Comparison of ENCODE assay signal across 11 cellular contexts in genomic region chr1:39293375-39294070, GRCh38.
DNase-seq lines count a peak whose midpoint lies in the region; ATAC-seq and TF ChIP-seq lines count a peak whose summit lies in the region.
"Had no signal": no experiment of that assay in that cellular context is flagged by ENCODE, and none has a peak within 500 bp of the region (broad histone marks: within the 10 kb centered on the region; RNA-seq: fewer than 3 reads in every experiment).

No MANE protein-coding gene starts in this region.

- peak overlapping the region; percentile 36 for H3K27ac Mint-ChIP-seq in osteocyte (ENCODE audit: unreplicated experiment)
- no peak overlapping the region for H3K27ac Mint-ChIP-seq in CD4-positive, alpha-beta T cell

- no peaks in the 10 kb centered on the region for H3K9me3 Mint-ChIP-seq in osteocyte (ENCODE audit: unreplicated experiment)
- H3K9me3 Mint-ChIP-seq in CD4-positive, alpha-beta T cell, result no peaks in the 10 kb centered on the region

- TF ChIP-seq CTCF in PC-9 (conservative IDR thresholded peaks at IDR 0.05) (no peak), esophagus squamous epithelium (IDR thresholded peaks at IDR 0.05) (no peak), osteocyte (IDR thresholded peaks at IDR 0.05) (no peak)
- no peak for TF ChIP-seq CTCF in CD4-positive, alpha-beta T cell (IDR thresholded peaks at IDR 0.05)

- POLR2A ChIA-PET in PC-9 (lab: Charles Lee; ENCODE audit: unreplicated experiment), result no interaction called here
- POLR2A ChIA-PET in CD4-positive, alpha-beta T cell (lab: Charles Lee), result no interaction called here

- no peak overlapping the region for H3K4me2 ChIP-seq in PC-9

- peaks cover 6% of the 10 kb centered on the region for H3F3A ChIP-seq in PC-9 (ENCODE audit: insufficient read depth, low read depth)

- no peak for TF ChIP-seq POLR2A in esophagus squamous epithelium (IDR thresholded peaks at IDR 0.05)

- no peaks in the 10 kb centered on the region for H4K20me1 ChIP-seq in PC-9 (ENCODE audit: insufficient read depth)

- in situ Hi-C loops in Caki2 (cut with HindIII; ENCODE audit: low pct_unique_long_range_greater_than_20kb, low sequenced_read_pairs), result no loop called here

- no peaks in the 10 kb centered on the region for H3K4me1 ChIP-seq in PC-9 (replicated peaks; ENCODE audit: insufficient read depth)
- H3K4me1 ChIP-seq in esophagus squamous epithelium, result peaks cover 0 to 36% (median 8%) of the 10 kb centered on the region in 3 donors

- ATAC-seq in CD4-positive, alpha-beta T cell (ENCODE audit: poor library complexity), result no peak
- ATAC-seq in HG02763 (IDR thresholded peaks at IDR 0.05; ENCODE audit: unreplicated experiment), result no peak
- ATAC-seq: mucosa of descending colon had no signal

- peaks cover 60% of the 10 kb centered on the region for H3K36me3 Mint-ChIP-seq in osteocyte (ENCODE audit: unreplicated experiment)
- peaks cover 89% of the 10 kb centered on the region for H3K36me3 Mint-ChIP-seq in CD4-positive, alpha-beta T cell (ENCODE audit: low read depth)

- H2AFZ ChIP-seq in PC-9, result no peak overlapping the region

- H3K79me2 ChIP-seq in PC-9 (ENCODE audit: low read depth), result no peaks in the 10 kb centered on the region

- H3K36me3 ChIP-seq in PC-9 (ENCODE audit: low read depth) (peaks cover 4% of the 10 kb centered on the region; the same call in 1 of the 2 replicates), esophagus squamous epithelium (peaks cover 4 to 90% (median 11%) of the 10 kb centered on the region in 3 donors)

- WGBS in esophagus squamous epithelium, 2 donors, result 54 to 85% methylated on average over 3 of the region's 3 CpGs

- no peak overlapping the region for H3K27ac ChIP-seq in PC-9
- H3K27ac ChIP-seq in esophagus squamous epithelium, result peak overlapping the region in 3 of 4 donors; percentile 9 to 50 (median 20)
- H3K27ac ChIP-seq in CD4-positive, alpha-beta T cell (ENCODE audit: low read depth, low read length), result no peak overlapping the region
- H3K27ac ChIP-seq: RWPE1 had no signal

- intact Hi-C loops in PC-9 (cut with micrococcal nuclease; ENCODE audit: unreplicated experiment), result no loop called here
- intact Hi-C loops in esophagus squamous epithelium (cut with DNase I), result no loop called here
- intact Hi-C loops in CD4-positive, alpha-beta T cell (cut with DNase I, micrococcal nuclease), result no loop called here

- no peaks in the 10 kb centered on the region for H3K9me3 ChIP-seq in PC-9 (ENCODE audit: insufficient read depth, low read depth)
- H3K9me3 ChIP-seq in esophagus squamous epithelium, result no peaks in the 10 kb centered on the region
- no peaks in the 10 kb centered on the region for H3K9me3 ChIP-seq in CD4-positive, alpha-beta T cell (ENCODE audit: control insufficient read depth, low read length)
- H3K9me3 ChIP-seq: mucosa of descending colon had no signal

- H3K27me3 ChIP-seq in PC-9 (ENCODE audit: insufficient read depth, low read depth) (no peaks in the 10 kb centered on the region), esophagus squamous epithelium (no peaks in the 10 kb centered on the region)
- no peaks in the 10 kb centered on the region for H3K27me3 ChIP-seq in CD4-positive, alpha-beta T cell (ENCODE audit: control insufficient read depth, insufficient read depth, low read length)

- BruUV-seq in PC-9 (replicated peaks; lab: Mats Ljungman, UMichigan), result TSS peak; percentile 11

- no peak overlapping the region for H3K4me3 Mint-ChIP-seq in osteocyte (ENCODE audit: unreplicated experiment)
- H3K4me3 Mint-ChIP-seq in CD4-positive, alpha-beta T cell, result no peak overlapping the region

- peaks cover 2% of the 10 kb centered on the region for H3K4me1 Mint-ChIP-seq in osteocyte (ENCODE audit: unreplicated experiment)
- H3K4me1 Mint-ChIP-seq in CD4-positive, alpha-beta T cell (ENCODE audit: low read depth), result no peaks in the 10 kb centered on the region

- no peaks in the 10 kb centered on the region for H3K9me2 ChIP-seq in PC-9 (ENCODE audit: insufficient read depth)

- no peak overlapping the region for H3K4me3 ChIP-seq in PC-9
- H3K4me3 ChIP-seq in esophagus squamous epithelium, result no peak overlapping the region
- H3K4me3 ChIP-seq: coronary artery, mucosa of descending colon, skin epidermis had no signal

- DNase-seq in Caki2 (ENCODE audit: low read depth), result peak; percentile 14
- no peak for DNase-seq in PC-9
- no peak for DNase-seq in esophagus squamous epithelium (lab: John Stamatoyannopoulos, UW)
- DNase-seq in osteocyte (ENCODE audit: extremely low spot score, unreplicated experiment), result no peak
- DNase-seq in CD4-positive, alpha-beta T cell, result no peak
- DNase-seq in activated gamma-delta T cell (lab: John Stamatoyannopoulos, UW), result no peak
- DNase-seq: mucosa of descending colon had no signal

- CTCF ChIA-PET in PC-9 (lab: Charles Lee), result interaction anchor here (0.6 kb wide), 1 partner anchor 233 kb away, joined by 5 read pairs; no protein-coding TSS in a partner anchor
- CTCF ChIA-PET in CD4-positive, alpha-beta T cell (lab: Charles Lee), result no interaction called here

- H3K27me3 Mint-ChIP-seq in osteocyte (ENCODE audit: unreplicated experiment), result no peaks in the 10 kb centered on the region
- H3K27me3 Mint-ChIP-seq in CD4-positive, alpha-beta T cell, result no peaks in the 10 kb centered on the region

Comparison
In these comparisons a context has a peak if more than half of its experiments do, and no peak if none do; other contexts are left out.
1. H3K27ac ChIP-seq: peak in esophagus squamous epithelium (3 of 4); none in PC-9 (single experiment) and CD4-positive, alpha-beta T cell (single experiment).